In the genomic region with DNA sequence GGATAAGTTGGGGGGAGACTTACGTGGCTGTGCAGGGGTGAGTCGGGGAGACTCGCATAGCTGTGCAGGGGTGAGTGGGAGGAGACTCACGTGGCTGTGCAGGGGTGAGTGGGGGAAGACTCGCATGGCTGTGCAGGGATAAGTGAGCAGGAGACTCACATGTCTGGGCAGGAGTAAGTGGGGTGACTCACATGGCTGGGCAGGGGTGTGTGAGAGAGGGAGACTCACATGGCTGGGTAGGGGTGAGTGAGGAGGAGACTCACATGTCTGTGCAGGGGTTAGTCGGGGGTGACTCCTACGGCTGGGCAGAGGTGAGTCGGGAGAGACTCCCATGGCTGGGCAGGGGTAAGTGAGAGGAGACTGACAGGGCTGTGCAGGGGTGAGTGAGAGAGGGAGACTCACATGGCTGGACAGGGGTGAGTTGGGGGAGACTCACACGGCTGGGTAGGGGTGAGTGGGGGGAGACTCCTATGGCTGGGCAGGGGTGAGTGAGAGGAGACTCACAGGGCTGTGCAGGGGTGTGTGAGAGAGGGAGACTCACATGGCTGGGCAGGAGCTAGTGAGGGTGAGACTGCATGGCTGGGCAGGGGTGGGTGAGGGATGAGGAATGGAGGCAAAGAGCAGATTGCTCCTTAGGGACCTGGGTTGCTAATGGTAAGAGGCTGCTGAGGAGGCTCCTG, we compare ENCODE assay signal across 12 cellular contexts.
DNase-seq lines count a peak whose midpoint lies in the region; ATAC-seq and TF ChIP-seq lines count a peak whose summit lies in the region.
"Had no signal": no experiment of that assay in that cellular context is flagged by ENCODE, and none has a peak within 500 bp of the region (broad histone marks: within the 10 kb centered on the region; RNA-seq: fewer than 3 reads in every experiment).

No MANE protein-coding gene starts in this region.

- peak; percentile 18 for DNase-seq in activated T-cell treated with anti-CD3 and anti-CD28 coated beads, Interleukin-2, amount 50 U/mL, for 1 hour
- DNase-seq in activated T-cell treated with anti-CD3 and anti-CD28 coated beads for 4 hours (no peak), substantia nigra (lab: John Stamatoyannopoulos, UW) (no peak), HuH-7 (ENCODE audit: low spot score) (no peak), SKM-1 treated with dmso at 0.1 percent for 144 hours (lab: John Stamatoyannopoulos, UW; ENCODE audit: unreplicated experiment) (no peak)
- DNase-seq in effector memory CD8-positive, alpha-beta T cell, result no peak
- DNase-seq: Karpas-422, NCI-H510A had no signal

- no peak for TF ChIP-seq CTCF in OCI-LY1 (IDR thresholded peaks at IDR 0.05; ENCODE audit: low read length)

- H4K20me1 ChIP-seq in OCI-LY1 (ENCODE audit: insufficient read depth, low read length), result no peaks in the 10 kb centered on the region

- no peaks in the 10 kb centered on the region for H3F3A ChIP-seq in OCI-LY1 (ENCODE audit: insufficient read depth, low read length)

- H3K79me2 ChIP-seq in OCI-LY1 (ENCODE audit: insufficient read depth, low read length), result no peaks in the 10 kb centered on the region

- H3K36me3 Mint-ChIP-seq in effector memory CD8-positive, alpha-beta T cell (ENCODE audit: insufficient read depth), result peaks cover 3% of the 10 kb centered on the region
- no peaks in the 10 kb centered on the region for H3K36me3 Mint-ChIP-seq in stimulated activated memory B cell treated with anti-CD40 and anti-IgM and Interleukin-4, amounts not matched to agents 10 μg/mL and 1 μg/mL and 100 μg/mL, for 72 hours
- H3K36me3 Mint-ChIP-seq: CD8-positive, alpha-beta T cell had no signal

- H3K9me3 ChIP-seq in OCI-LY1 (ENCODE audit: low read length), result no peaks in the 10 kb centered on the region
- H3K9me3 ChIP-seq: right atrium auricular region had no signal

- H3K27ac ChIP-seq in OCI-LY1 (ENCODE audit: low read depth, low read length, poor library complexity, severe bottlenecking), result peak overlapping the region; percentile 70
- H3K27ac ChIP-seq in substantia nigra (ENCODE audit: low read depth, low read length, poor library complexity, severe bottlenecking), result no peak overlapping the region
- H3K27ac ChIP-seq: right atrium auricular region had no signal

- peaks cover 3% of the 10 kb centered on the region; the same call in 1 of the 2 replicates for H3K27me3 ChIP-seq in OCI-LY1 (ENCODE audit: insufficient read depth, low read length)
- H3K27me3 ChIP-seq: right atrium auricular region had no signal

- peak overlapping the region; percentile 73 to 82 for H3K27ac Mint-ChIP-seq in effector memory CD8-positive, alpha-beta T cell
- peak overlapping the region; percentile 59 for H3K27ac Mint-ChIP-seq in stimulated activated memory B cell treated with anti-CD40 and anti-IgM and Interleukin-4, amounts not matched to agents 10 μg/mL and 1 μg/mL and 100 μg/mL, for 72 hours
- H3K27ac Mint-ChIP-seq: CD8-positive, alpha-beta T cell had no signal

- no peak overlapping the region for H3K9ac ChIP-seq in OCI-LY1 (ENCODE audit: low read length)

- H3K9me3 Mint-ChIP-seq in effector memory CD8-positive, alpha-beta T cell, result no peaks in the 10 kb centered on the region
- H3K9me3 Mint-ChIP-seq in stimulated activated memory B cell treated with anti-CD40 and anti-IgM and Interleukin-4, amounts not matched to agents 10 μg/mL and 1 μg/mL and 100 μg/mL, for 72 hours, result no peaks in the 10 kb centered on the region
- H3K9me3 Mint-ChIP-seq: CD8-positive, alpha-beta T cell had no signal

- H3K4me3 ChIP-seq in OCI-LY1 (ENCODE audit: low read depth, low read length, poor library complexity, severe bottlenecking), result no peak overlapping the region
- H3K4me3 ChIP-seq: right atrium auricular region had no signal

- H3K4me1 Mint-ChIP-seq in effector memory CD8-positive, alpha-beta T cell (ENCODE audit: low read depth in 2 of 2), result peaks cover 13 to 15% of the 10 kb centered on the region in 2 donors
- peaks cover 16% of the 10 kb centered on the region for H3K4me1 Mint-ChIP-seq in stimulated activated memory B cell treated with anti-CD40 and anti-IgM and Interleukin-4, amounts not matched to agents 10 μg/mL and 1 μg/mL and 100 μg/mL, for 72 hours

- H3K27me3 Mint-ChIP-seq in effector memory CD8-positive, alpha-beta T cell, result peaks cover 7 to 9% of the 10 kb centered on the region in 2 donors
- H3K27me3 Mint-ChIP-seq in stimulated activated memory B cell treated with anti-CD40 and anti-IgM and Interleukin-4, amounts not matched to agents 10 μg/mL and 1 μg/mL and 100 μg/mL, for 72 hours, result peaks cover 9% of the 10 kb centered on the region

- H3K9me2 ChIP-seq in OCI-LY1 (ENCODE audit: low read depth, low read length), result no peaks in the 10 kb centered on the region

- H3K36me3 ChIP-seq in OCI-LY1 (ENCODE audit: insufficient read depth, low read length), result no peaks in the 10 kb centered on the region
- H3K36me3 ChIP-seq: right atrium auricular region had no signal

- H3K4me1 ChIP-seq in OCI-LY1 (ENCODE audit: insufficient read depth, low read length, severe bottlenecking), result peaks cover 47% of the 10 kb centered on the region

- H3K4me2 ChIP-seq in OCI-LY1 (ENCODE audit: low read length), result no peak overlapping the region

- H2AFZ ChIP-seq in OCI-LY1 (ENCODE audit: low read length), result no peak overlapping the region

- no peak overlapping the region for H3K4me3 Mint-ChIP-seq in effector memory CD8-positive, alpha-beta T cell
- H3K4me3 Mint-ChIP-seq in stimulated activated memory B cell treated with anti-CD40 and anti-IgM and Interleukin-4, amounts not matched to agents 10 μg/mL and 1 μg/mL and 100 μg/mL, for 72 hours, result no peak overlapping the region
- H3K4me3 Mint-ChIP-seq: CD8-positive, alpha-beta T cell had no signal

- ATAC-seq in effector memory CD8-positive, alpha-beta T cell (replicated peaks), result no peak
- no peak for ATAC-seq in stimulated activated memory B cell treated with anti-CD40 and anti-IgM and Interleukin-4, amounts not matched to agents 10 μg/mL and 1 μg/mL and 100 μg/mL, for 72 hours
- ATAC-seq: CD8-positive, alpha-beta T cell had no signal
